In genomic region chr21:35624896-35625295, GRCh38 we compare ENCODE assay signal across 25 cellular contexts.
"Had no signal": no experiment of that assay in that cellular context is flagged by ENCODE, and none has a peak within 500 bp of the region (broad histone marks: within the 10 kb centered on the region; RNA-seq: fewer than 3 reads in every experiment).

No MANE protein-coding gene starts in this region.

- H3K9me3 ChIP-seq: stomach, suprapubic skin, testis, thoracic aorta, thyroid gland, transverse colon, upper lobe of left lung, upper lobe of right lung, uterus, vagina had no signal

- H3K27me3 ChIP-seq: stomach, suprapubic skin, testis, thyroid gland, tibial nerve, upper lobe of left lung, upper lobe of right lung, uterus, vagina had no signal

- H3K36me3 ChIP-seq: stomach, suprapubic skin, thoracic aorta, thyroid gland, tibial artery, tibial nerve, transverse colon, upper lobe of left lung, upper lobe of right lung, uterus, vagina had no signal

- H3K4me1 ChIP-seq: stomach, suprapubic skin, testis, thyroid gland, tibial artery, tibial nerve, transverse colon, upper lobe of left lung, upper lobe of right lung, uterus, vagina had no signal

- H3K4me3 ChIP-seq: stomach, suprapubic skin, testis, thoracic aorta, thyroid gland, tibial artery, tibial nerve, transverse colon, upper lobe of left lung, upper lobe of right lung, uterus, vagina had no signal

- H3K27ac ChIP-seq: stomach, suprapubic skin, testis, thoracic aorta, thyroid gland, tibial artery, tibial nerve, transverse colon, upper lobe of left lung, upper lobe of right lung, uterus, vagina had no signal

- DNase-seq: stimulated activated CD4-positive, alpha-beta T cell treated with anti-CD3 and anti-CD28 coated beads, Interleukin-2, amount 100 ng/mL, for 48 hours; stimulated activated CD4-positive, alpha-beta T cell treated with anti-CD3 and anti-CD28 coated beads, Interleukin-4, amount 100 ng/mL, for 1 hour; stimulated activated CD4-positive, alpha-beta T cell treated with anti-CD3 and anti-CD28 coated beads, Interleukin-4, amount 100 ng/mL, for 24 hours; stimulated activated CD4-positive, alpha-beta T cell treated with anti-CD3 and anti-CD28 coated beads, Interleukin-4, amount 100 ng/mL, for 4 hours; stimulated activated CD8-positive, alpha-beta memory T cell treated with anti-CD3 and anti-CD28 coated beads, Interleukin-4, amount 100 ng/mL, for 48 hours; stimulated activated naive B cell treated with anti-CD40 and anti-IgM and Interleukin-4, amounts not matched to agents 10 μg/mL and 1 μg/mL and 100 μg/mL, for 72 hours; stimulated activated naive CD4-positive, alpha-beta T cell; stimulated activated naive CD4-positive, alpha-beta T cell treated with Interleukin-2 at 50 U/mL for 16 hours; stimulated activated naive CD8-positive, alpha-beta T cell treated with anti-CD3 and anti-CD28 coated beads, Interleukin-15, amount 100 ng/mL, for 72 hours; stimulated activated naive CD8-positive, alpha-beta T cell treated with anti-CD3 and anti-CD28 coated beads, Interleukin-15, Interleukin-2, amounts not matched to agents 100 U/mL and 50 U/mL, for 24 hours; stomach; substantia nigra; testis; thyroid gland; tibial artery; transverse colon; upper lobe of left lung; upper lobe of right lung; uterus had no signal

- ATAC-seq: stimulated activated effector memory CD8-positive, alpha-beta T cell treated with anti-CD3 and anti-CD28 coated beads, Interleukin-12 subunit alpha, Interleukin-12 subunit beta, amount 100 ng/mL, for 72 hours; stimulated activated memory B cell treated with anti-CD40 and anti-IgM and Interleukin-4, amounts not matched to agents 10 μg/mL and 1 μg/mL and 100 μg/mL, for 72 hours; stimulated activated naive B cell treated with anti-CD40 and anti-IgM and Interleukin-4, amounts not matched to agents 10 μg/mL and 1 μg/mL and 100 μg/mL, for 72 hours; stimulated activated naive CD8-positive, alpha-beta T cell treated with anti-CD3 and anti-CD28 coated beads, Interleukin-15, amount 100 ng/mL, for 72 hours; stimulated activated naive CD8-positive, alpha-beta T cell treated with anti-CD3 and anti-CD28 coated beads, Interleukin-15, Interleukin-2, amounts not matched to agents 100 U/mL and 50 U/mL, for 24 hours; upper lobe of right lung had no signal
